8 cellular contexts compared by ENCODE assay signal in the genomic region with DNA sequence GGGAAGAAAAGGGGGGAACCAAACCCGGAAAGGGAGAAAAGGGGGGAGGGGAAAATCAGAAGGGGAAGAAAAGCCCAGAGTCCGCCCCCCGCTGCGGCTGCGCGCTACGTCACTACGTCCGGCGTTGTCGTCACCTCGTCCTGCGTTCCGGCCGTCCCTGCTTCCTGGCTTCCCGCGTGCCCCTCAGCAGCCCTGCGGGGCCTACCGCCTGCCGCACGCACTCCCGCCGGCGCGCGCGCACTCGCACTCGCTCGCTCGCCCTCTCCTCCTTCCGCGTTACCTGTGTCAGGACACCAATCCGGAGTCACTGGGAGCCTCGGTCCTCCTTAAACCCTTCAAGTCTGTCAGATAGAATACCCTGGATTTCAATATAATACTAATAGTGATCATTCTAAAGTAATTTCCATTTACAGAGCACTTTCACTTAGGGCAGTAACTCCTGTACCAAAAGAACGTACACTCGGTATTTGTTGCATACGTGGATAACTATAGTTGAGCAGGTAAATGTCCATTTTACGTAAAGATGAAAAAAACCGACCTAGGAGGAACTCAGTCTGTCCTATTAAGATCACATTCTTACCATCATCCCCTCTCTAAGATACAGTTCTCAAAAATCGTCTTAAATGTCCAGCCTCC. TPM values are rescaled to one million over a fixed set of nuclear protein-coding genes. Genes with fewer than 3 reads are reported as not detected.
DNase-seq lines count a peak whose midpoint lies in the region; ATAC-seq and TF ChIP-seq lines count a peak whose summit lies in the region.

Gene R3HDM2 (minus strand): TSS at position 113 of the 636 bp plus-strand sequence. CDS start 120,615 bp downstream, outside the sequence.

- ATAC-seq in HG03432 (IDR thresholded peaks at IDR 0.05; ENCODE audit: unreplicated experiment), result peak; percentile 96

- peak; percentile 87 to 95 for DNase-seq in AML-193 (lab: John Stamatoyannopoulos, UW)
- DNase-seq in NCI-H460 (ENCODE audit: extremely low read depth, low read depth), result peak; percentile 93
- peak; percentile 94 for DNase-seq in activated CD4-positive, CD25-positive, alpha-beta regulatory T cell treated with anti-CD3 and anti-CD28 coated beads, Interleukin-2, amount 50 U/mL, for 72 hours
- peak; percentile 94 for DNase-seq in cerebellar cortex (ENCODE audit: low spot score)
- DNase-seq in islet precursor cell, result peak; percentile 98
- peak; percentile 95 for DNase-seq in stimulated activated CD4-positive, alpha-beta T cell treated with anti-CD3 and anti-CD28 coated beads, Interleukin-12 subunit alpha, Interleukin-12 subunit beta, amount 100 ng/mL, for 4 hours

- peak; percentile 98 for TF ChIP-seq POLR2A in GM19193 (IDR thresholded peaks at IDR 0.05; ENCODE audit: extremely low read depth, insufficient read depth, insufficient read length)

RNA-seq across cellular contexts. Expression of gene R3HDM2, which starts in this region (rescaled TPM):
- 24.4 and 24.6 TPM in 2 replicates for total RNA-seq in NCI-H460 (2014; rRNA removed; shearing (Covaris generic))
- 20.1 and 41.2 TPM in 2 replicates for polyA plus RNA-seq in NCI-H460 (2014; cell fraction: nucleus; rRNA removed)

Comparison
In these comparisons a context has a peak if more than half of its experiments do, and no peak if none do; other contexts are left out.
1. Peak in every context shown above with its lines: DNase-seq and ATAC-seq.